Comparison of ENCODE assay signal across 13 cellular contexts in genomic region chr6:163712569-163712966, GRCh38.
DNase-seq lines count a peak whose midpoint lies in the region; ATAC-seq, FAIRE-seq and TF ChIP-seq lines count a peak whose summit lies in the region.
"Had no signal": no experiment of that assay in that cellular context is flagged by ENCODE, and none has a peak within 500 bp of the region (broad histone marks: within the 10 kb centered on the region; RNA-seq: fewer than 3 reads in every experiment).

No MANE protein-coding gene starts in this region.

- H3K4me3 Mint-ChIP-seq in IgD-negative memory B cell, result peak overlapping the region in 3 of 4 donors; percentile 19 to 88 (median 82)
- H3K4me3 Mint-ChIP-seq in astrocyte (ENCODE audit: unreplicated experiment), result no peak overlapping the region
- H3K4me3 Mint-ChIP-seq: activated CD8-positive, alpha-beta memory T cell treated with anti-CD3 and anti-CD28 coated beads, Interleukin-2, amount 10 ng/mL, durations not matched to agents 7 days and 5 days; H9 had no signal

- H4K20me1 ChIP-seq in astrocyte (ENCODE audit: insufficient read depth, low read length), result no peaks in the 10 kb centered on the region

- TF ChIP-seq POLR2A in tibial nerve (IDR thresholded peaks at IDR 0.05), result no peak

- H3K27ac ChIP-seq in astrocyte (ENCODE audit: low read depth, low read length) (no peak overlapping the region), tibial nerve (peak overlapping the region; percentile 11 to 85 (median 71))

- H3K4me1 ChIP-seq in astrocyte (ENCODE audit: insufficient read depth, low read length), result no peaks in the 10 kb centered on the region
- no peaks in the 10 kb centered on the region for H3K4me1 ChIP-seq in mucosa of descending colon (ENCODE audit: low read depth)
- peaks cover 3 to 68% (median 33%) of the 10 kb centered on the region in 4 donors for H3K4me1 ChIP-seq in tibial nerve

- no peak for TF ChIP-seq EP300 in tibial nerve (IDR thresholded peaks at IDR 0.05)

- H3K4me1 Mint-ChIP-seq in IgD-negative memory B cell, result peaks cover 35 to 50% (median 46%) of the 10 kb centered on the region in 3 donors
- peaks cover 12% of the 10 kb centered on the region for H3K4me1 Mint-ChIP-seq in astrocyte (ENCODE audit: low read depth, unreplicated experiment)
- H3K4me1 Mint-ChIP-seq: H9 had no signal

- H3K9me3 Mint-ChIP-seq in IgD-negative memory B cell, result peaks cover 0 to 5% (median 2%) of the 10 kb centered on the region in 3 donors
- H3K9me3 Mint-ChIP-seq in astrocyte (ENCODE audit: unreplicated experiment), result peaks cover 4% of the 10 kb centered on the region
- H3K9me3 Mint-ChIP-seq: H9 had no signal

- 78 to 83% methylated on average over 8 of the region's 8 CpGs for WGBS in tibial nerve, 2 donors

- no peak for FAIRE-seq in astrocyte (lab: Jason Lieb, UNC)
- FAIRE-seq: bronchial epithelial cell, small intestine had no signal

- H2AFZ ChIP-seq in astrocyte (ENCODE audit: low read depth, low read length), result peak overlapping the region; percentile 4

- H3K9ac ChIP-seq in astrocyte (ENCODE audit: low read length), result no peak overlapping the region

- TF ChIP-seq CTCF in astrocyte (IDR thresholded peaks at IDR 0.05; ENCODE audit: insufficient read depth, low read depth, low read length) (no peak), mucosa of descending colon (IDR thresholded peaks at IDR 0.05) (no peak), tibial nerve (IDR thresholded peaks at IDR 0.05) (no peak)

- H3K9me3 ChIP-seq in astrocyte (ENCODE audit: insufficient read depth, low read depth, low read length) (no peaks in the 10 kb centered on the region), mucosa of descending colon (no peaks in the 10 kb centered on the region), tibial nerve (no peaks in the 10 kb centered on the region)

- H3K27me3 ChIP-seq in astrocyte (ENCODE audit: insufficient read depth, low read length) (no peaks in the 10 kb centered on the region), tibial nerve (no peaks in the 10 kb centered on the region)

- ATAC-seq in mucosa of descending colon, result peak; percentile 16
- ATAC-seq in GM21737 (IDR thresholded peaks at IDR 0.05; ENCODE audit: unreplicated experiment), result no peak

- H3K27ac Mint-ChIP-seq in IgD-negative memory B cell, result no peak overlapping the region
- H3K27ac Mint-ChIP-seq in astrocyte (ENCODE audit: unreplicated experiment), result no peak overlapping the region
- H3K27ac Mint-ChIP-seq: activated CD8-positive, alpha-beta memory T cell treated with anti-CD3 and anti-CD28 coated beads, Interleukin-2, amount 10 ng/mL, durations not matched to agents 7 days and 5 days had no signal

- peaks cover 3% of the 10 kb centered on the region for H3K36me3 Mint-ChIP-seq in IgD-negative memory B cell
- no peaks in the 10 kb centered on the region for H3K36me3 Mint-ChIP-seq in astrocyte (ENCODE audit: low read depth, unreplicated experiment)
- H3K36me3 Mint-ChIP-seq: activated CD8-positive, alpha-beta memory T cell treated with anti-CD3 and anti-CD28 coated beads, Interleukin-2, amount 10 ng/mL, durations not matched to agents 7 days and 5 days had no signal

- H3K4me2 ChIP-seq in astrocyte (ENCODE audit: low read length), result no peak overlapping the region

- no peaks in the 10 kb centered on the region for H3K79me2 ChIP-seq in astrocyte (ENCODE audit: insufficient read depth, low read length)

- intact Hi-C loops in mucosa of descending colon (cut with DNase I, micrococcal nuclease), result no loop called here

- H3K36me3 ChIP-seq in astrocyte (ENCODE audit: insufficient read depth, low read length) (no peaks in the 10 kb centered on the region), mucosa of descending colon (ENCODE audit: low read depth) (no peaks in the 10 kb centered on the region), tibial nerve (no peaks in the 10 kb centered on the region)

- H3K27me3 Mint-ChIP-seq in IgD-negative memory B cell, result no peaks in the 10 kb centered on the region
- H3K27me3 Mint-ChIP-seq in astrocyte (ENCODE audit: low read depth, unreplicated experiment), result peaks cover 7% of the 10 kb centered on the region

- H3K4me3 ChIP-seq in astrocyte (ENCODE audit: insufficient read depth, low read depth, low read length) (no peak overlapping the region), mucosa of descending colon (no peak overlapping the region), tibial nerve (no peak overlapping the region)
- H3K4me3 ChIP-seq: lung had no signal

- DNase-seq in astrocyte (ENCODE audit: low read depth) (no peak), mucosa of descending colon (no peak), tibial nerve (ENCODE audit: low spot score in 2 of 2) (no peak), islet precursor cell (no peak), NCI-H2107 (lab: John Stamatoyannopoulos, UW) (no peak)
- DNase-seq: activated CD8-positive, alpha-beta memory T cell treated with anti-CD3 and anti-CD28 coated beads, Interleukin-2, amount 10 ng/mL, durations not matched to agents 7 days and 5 days; DMS79 treated with DMSO at 0.1 percent for 48 hours; H9; small intestine had no signal
